ENCODE assay signal across 8 cellular contexts in the genomic region with DNA sequence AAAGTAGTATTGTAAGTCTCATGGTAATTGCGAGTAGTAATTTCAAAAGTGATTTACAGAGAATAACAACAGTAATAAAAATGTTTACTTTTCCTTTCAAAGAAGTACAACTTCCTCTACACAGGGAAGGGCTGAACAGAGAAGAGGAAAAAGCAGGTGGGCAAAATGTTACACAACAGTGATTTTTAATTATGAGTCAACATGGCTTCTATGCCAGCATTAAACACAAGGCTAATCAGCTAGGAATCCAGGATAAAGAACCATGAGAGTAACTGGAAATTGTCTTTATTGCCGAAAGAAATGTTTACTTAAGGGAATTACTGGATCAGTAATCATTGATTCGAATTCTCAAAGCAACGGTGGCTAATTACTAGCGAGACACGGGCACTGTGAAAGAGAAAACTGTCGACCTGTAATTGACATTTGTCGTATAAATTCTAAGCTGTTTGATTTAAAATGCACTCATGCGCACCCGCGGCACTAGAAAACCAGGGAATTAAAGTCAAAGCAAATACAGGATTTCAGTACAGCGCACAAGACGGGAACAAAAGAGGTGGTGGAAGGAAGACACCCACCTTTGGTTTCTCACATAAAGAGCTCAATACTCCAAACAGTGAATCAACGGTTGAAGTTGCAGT. TPM values are rescaled to one million over a fixed set of nuclear protein-coding genes. Genes with fewer than 3 reads are reported as not detected.
DNase-seq lines count a peak whose midpoint lies in the region; ATAC-seq and TF ChIP-seq lines count a peak whose summit lies in the region.

No MANE protein-coding gene starts in this region.

- H3K27ac Mint-ChIP-seq in activated CD4-positive, alpha-beta memory T cell treated with anti-CD3 and anti-CD28 coated beads for 36 hours, result peak overlapping the region; percentile 80

- H3K27me3 ChIP-seq in gastroesophageal sphincter (no peaks in the 10 kb centered on the region), parathyroid adenoma (ENCODE audit: control insufficient read depth, insufficient read depth, low read length) (no peaks in the 10 kb centered on the region)

- peak overlapping the region; percentile 85 for H3K4me3 Mint-ChIP-seq in activated CD4-positive, alpha-beta memory T cell treated with anti-CD3 and anti-CD28 coated beads for 36 hours

- intact Hi-C loops in activated CD4-positive, alpha-beta memory T cell treated with anti-CD3 and anti-CD28 coated beads for 36 hours (cut with micrococcal nuclease), result loop anchor here (1.0 kb wide), 2 partner anchors 16 to 289 kb away; partner anchors contain the start of genes DCK and UTP3

- H3K36me3 ChIP-seq in gastroesophageal sphincter (no peaks in the 10 kb centered on the region), parathyroid adenoma (ENCODE audit: control insufficient read depth, insufficient read depth, low read length) (no peaks in the 10 kb centered on the region)

- H3K36me3 Mint-ChIP-seq in activated CD4-positive, alpha-beta memory T cell treated with anti-CD3 and anti-CD28 coated beads for 36 hours, result no peaks in the 10 kb centered on the region

- H3K4me2 ChIP-seq in parathyroid adenoma (ENCODE audit: low read length), result peak overlapping the region; percentile 68

- no peaks in the 10 kb centered on the region for H3K9me3 Mint-ChIP-seq in activated CD4-positive, alpha-beta memory T cell treated with anti-CD3 and anti-CD28 coated beads for 36 hours

- H3K27me3 Mint-ChIP-seq in activated CD4-positive, alpha-beta memory T cell treated with anti-CD3 and anti-CD28 coated beads for 36 hours, result no peaks in the 10 kb centered on the region

- peaks cover 21% of the 10 kb centered on the region for H3K4me1 Mint-ChIP-seq in activated CD4-positive, alpha-beta memory T cell treated with anti-CD3 and anti-CD28 coated beads for 36 hours (ENCODE audit: low read depth)

- H3K4me1 ChIP-seq in gastroesophageal sphincter (peaks cover 0 to 34% (median 9%) of the 10 kb centered on the region in 3 donors), parathyroid adenoma (peaks cover 9% of the 10 kb centered on the region)

- CTCF ChIA-PET in activated CD4-positive, alpha-beta memory T cell treated with anti-CD3 and anti-CD28 coated beads for 36 hours (lab: Charles Lee), result interaction anchor here (0.6 to 3.9 kb wide), 9 partner anchors 11 to 163 kb away, joined by 3 to 23 read pairs (median 6); partner anchors contain the start of genes GRSF1 and UTP3

- TF ChIP-seq EP300 in gastroesophageal sphincter (IDR thresholded peaks at IDR 0.05), result no peak

- H3K4me3 ChIP-seq in gastroesophageal sphincter (peak overlapping the region; percentile 55 to 70), parathyroid adenoma (ENCODE audit: low read depth, low read length) (peak overlapping the region; percentile 58)

- WGBS in gastroesophageal sphincter (ENCODE audit: low coverage in 1 of 2), 2 donors, result 3 to 14% methylated on average over 14 of the region's 14 CpGs

- no peaks in the 10 kb centered on the region for H3K9me3 ChIP-seq in gastroesophageal sphincter
- no peaks in the 10 kb centered on the region for H3K9me3 ChIP-seq in parathyroid adenoma (ENCODE audit: control insufficient read depth, low read length)

- ATAC-seq in gastroesophageal sphincter, result no peak
- ATAC-seq in HG03378 (IDR thresholded peaks at IDR 0.05; ENCODE audit: unreplicated experiment), result no peak
- no peak for ATAC-seq in GM18520 (IDR thresholded peaks at IDR 0.05; ENCODE audit: unreplicated experiment)

- no peak for TF ChIP-seq POLR2A in gastroesophageal sphincter (IDR thresholded peaks at IDR 0.05)

- POLR2A ChIA-PET in activated CD4-positive, alpha-beta memory T cell treated with anti-CD3 and anti-CD28 coated beads for 36 hours (lab: Charles Lee), result interaction anchor here (1.4 to 3.2 kb wide), 5 partner anchors 15 to 136 kb away, joined by 3 to 19 read pairs (median 8); partner anchors contain the start of genes GRSF1 and UTP3

- H3K9ac ChIP-seq in parathyroid adenoma, result no peak overlapping the region

- DNase-seq in NCI-H187 (lab: John Stamatoyannopoulos, UW), result peak; percentile 33 to 85
- no peak for DNase-seq in NCI-H187 treated with DMSO at 0.1 percent for 48 hours (lab: John Stamatoyannopoulos, UW)
- peak; percentile 83 for DNase-seq in NCI-H1092 treated with DMSO at 0.1 percent for 48 hours (lab: John Stamatoyannopoulos, UW)
- DNase-seq in activated CD4-positive, alpha-beta memory T cell treated with anti-CD3 and anti-CD28 coated beads for 36 hours, result no peak

- peak overlapping the region; percentile 88 to 98 (median 94) for H3K27ac ChIP-seq in gastroesophageal sphincter
- H3K27ac ChIP-seq in parathyroid adenoma, result peak overlapping the region; percentile 91

- peak overlapping the region; percentile 95 for H2AFZ ChIP-seq in parathyroid adenoma

- TF ChIP-seq CTCF in gastroesophageal sphincter (IDR thresholded peaks at IDR 0.05), result no peak
- TF ChIP-seq CTCF in parathyroid adenoma (IDR thresholded peaks at IDR 0.05), result no peak

- H3K79me2 ChIP-seq in parathyroid adenoma, result no peaks in the 10 kb centered on the region

RNA-seq across cellular contexts. Expression of gene UTP3, which starts 15.5 kb away (rescaled TPM):
- total RNA-seq in activated CD4-positive, alpha-beta memory T cell treated with anti-CD3 and anti-CD28 coated beads for 36 hours, result 10 to 100 TPM; 33.6 to 35.5 TPM
- 10 to 100 TPM; 20.9 to 30.8 (median 24.0) TPM for total RNA-seq in gastroesophageal sphincter

RNA-seq across cellular contexts. Expression of gene RUFY3, which starts 17.9 kb away (rescaled TPM):
- 10 to 100 TPM; 15.8 to 17.2 TPM for total RNA-seq in activated CD4-positive, alpha-beta memory T cell treated with anti-CD3 and anti-CD28 coated beads for 36 hours
- 10 to 100 TPM; 40.4 to 57.7 (median 49.7) TPM for total RNA-seq in gastroesophageal sphincter

RNA-seq across cellular contexts. Expression of gene JCHAIN, which starts 37.5 kb away (rescaled TPM):
- total RNA-seq in activated CD4-positive, alpha-beta memory T cell treated with anti-CD3 and anti-CD28 coated beads for 36 hours, result not detected
- 10 to 100 TPM in 1 of 4 donors, 1 to 10 TPM in 2, not detected in 1; 2.3 to 24.6 (median 7.8) TPM for total RNA-seq in gastroesophageal sphincter

Comparison
In these comparisons a context has a peak if more than half of its experiments do, and no peak if none do; other contexts are left out.
1. DNase-seq: peak in NCI-H187 (2 of 2) and NCI-H1092 treated with DMSO at 0.1 percent for 48 hours (single experiment); none in NCI-H187 treated with DMSO at 0.1 percent for 48 hours (single experiment) and activated CD4-positive, alpha-beta memory T cell treated with anti-CD3 and anti-CD28 coated beads for 36 hours (single experiment).